ENCODE assay signal across 30 cellular contexts in the genomic region with DNA sequence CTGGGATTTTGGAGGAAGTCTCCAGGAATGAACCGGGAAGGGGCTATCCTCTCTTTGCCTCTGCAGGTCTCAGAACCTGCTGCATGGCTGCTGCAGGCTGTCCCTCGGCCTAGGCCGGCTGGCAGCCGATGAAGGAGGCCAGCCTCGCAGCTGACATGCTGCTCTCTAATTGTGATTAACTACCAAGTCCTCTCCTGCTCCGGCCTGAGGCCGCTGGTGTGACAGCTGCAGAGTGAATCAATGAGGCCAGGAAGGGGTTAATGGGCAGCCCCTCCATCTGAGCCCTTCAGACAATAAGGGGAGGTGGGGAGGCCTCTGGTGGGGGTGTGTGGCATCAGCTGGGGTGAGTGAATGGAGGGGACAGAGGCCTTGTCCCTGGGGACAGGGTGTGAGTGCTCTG. TPM values are rescaled to one million over a fixed set of nuclear protein-coding genes. Genes with fewer than 3 reads are reported as not detected.
"Had no signal": no experiment of that assay in that cellular context is flagged by ENCODE, and none has a peak within 500 bp of the region (broad histone marks: within the 10 kb centered on the region; RNA-seq: fewer than 3 reads in every experiment).

No MANE protein-coding gene starts in this region.

- H3K27ac ChIP-seq: coronary artery, heart left ventricle, ovary, prostate gland, right lobe of liver, testis, tibial nerve, upper lobe of right lung, vagina had no signal

- H3K9me3 ChIP-seq: ovary, prostate gland, right lobe of liver, testis, upper lobe of right lung, vagina had no signal

- H3K36me3 ChIP-seq: heart left ventricle, ovary, prostate gland, right lobe of liver, tibial nerve, upper lobe of right lung, vagina had no signal

- H3K27me3 ChIP-seq: ovary, right lobe of liver, testis, vagina had no signal

- H3K36me3 Mint-ChIP-seq: stimulated activated memory B cell treated with anti-CD40 and anti-IgM and Interleukin-4, amounts not matched to agents 10 μg/mL and 1 μg/mL and 100 μg/mL, for 72 hours had no signal

- ATAC-seq: heart left ventricle; left colon; naive thymus-derived CD4-positive, alpha-beta T cell; right lobe of liver; stimulated activated memory B cell treated with anti-CD40 and anti-IgM and Interleukin-4, amounts not matched to agents 10 μg/mL and 1 μg/mL and 100 μg/mL, for 72 hours; stimulated activated naive CD8-positive, alpha-beta T cell treated with anti-CD3 and anti-CD28 coated beads, Interleukin-15, amount 100 ng/mL, for 72 hours; upper lobe of right lung had no signal

- DNase-seq: effector CD4-positive, alpha-beta T cell; foreskin melanocyte; heart left ventricle; hippocampal formation; left colon; mammary epithelial cell; naive thymus-derived CD4-positive, alpha-beta T cell; nephron progenitor cell; nucleus accumbens; ovary; right lobe of liver; stimulated activated CD4-positive, alpha-beta T cell treated with anti-CD3 and anti-CD28 coated beads, Interleukin-15, amount 100 ng/mL, for 24 hours; stimulated activated CD4-positive, alpha-beta T cell treated with anti-CD3 and anti-CD28 coated beads, Interleukin-1b, Interleukin-23, amount 100 ng/mL, for 48 hours; stimulated activated CD4-positive, alpha-beta T cell treated with anti-CD3 and anti-CD28 coated beads, Interleukin-4, amount 100 ng/mL, for 24 hours; stimulated activated naive CD8-positive, alpha-beta T cell treated with anti-CD3 and anti-CD28 coated beads, Interleukin-15, amount 100 ng/mL, for 72 hours; testis; upper lobe of right lung had no signal

- H3K4me1 ChIP-seq: prostate gland, right lobe of liver, testis, tibial nerve, upper lobe of right lung, vagina had no signal

- H3K27ac Mint-ChIP-seq: naive thymus-derived CD4-positive, alpha-beta T cell; nephron progenitor cell; stimulated activated memory B cell treated with anti-CD40 and anti-IgM and Interleukin-4, amounts not matched to agents 10 μg/mL and 1 μg/mL and 100 μg/mL, for 72 hours had no signal

- H3K4me3 ChIP-seq: coronary artery, heart left ventricle, ovary, prostate gland, right lobe of liver, testis, tibial nerve, upper lobe of right lung, vagina had no signal

- H3K9me3 Mint-ChIP-seq: nephron progenitor cell; stimulated activated memory B cell treated with anti-CD40 and anti-IgM and Interleukin-4, amounts not matched to agents 10 μg/mL and 1 μg/mL and 100 μg/mL, for 72 hours; stimulated activated naive CD8-positive, alpha-beta T cell treated with anti-CD3 and anti-CD28 coated beads, Interleukin-15, amount 100 ng/mL, for 72 hours had no signal

- H3K4me3 Mint-ChIP-seq: naive thymus-derived CD4-positive, alpha-beta T cell; nephron progenitor cell; stimulated activated memory B cell treated with anti-CD40 and anti-IgM and Interleukin-4, amounts not matched to agents 10 μg/mL and 1 μg/mL and 100 μg/mL, for 72 hours; stimulated activated naive CD8-positive, alpha-beta T cell treated with anti-CD3 and anti-CD28 coated beads, Interleukin-15, amount 100 ng/mL, for 72 hours had no signal

RNA-seq across cellular contexts. Expression of a gene that starts 34.5 kb away (rescaled TPM):
- total RNA-seq: mammary epithelial cell; mononuclear cell; naive thymus-derived CD4-positive, alpha-beta T cell had no signal
- polyA plus RNA-seq: naive thymus-derived CD4-positive, alpha-beta T cell had no signal

RNA-seq across cellular contexts. Expression of a gene that starts 58.2 kb away (rescaled TPM):
- total RNA-seq: dermis microvascular lymphatic vessel endothelial cell; heart left ventricle; kidney epithelial cell; left colon; liver; mammary epithelial cell; mesenteric fat pad; mononuclear cell; naive thymus-derived CD4-positive, alpha-beta T cell; ovary; renal cortical epithelial cell; right lobe of liver; subcutaneous adipose tissue; tibial nerve; upper lobe of right lung; vagina had no signal
- polyA plus RNA-seq: esophagus; heart left ventricle; liver; mammary epithelial cell; naive thymus-derived CD4-positive, alpha-beta T cell; ovary had no signal
